In the genomic region with DNA sequence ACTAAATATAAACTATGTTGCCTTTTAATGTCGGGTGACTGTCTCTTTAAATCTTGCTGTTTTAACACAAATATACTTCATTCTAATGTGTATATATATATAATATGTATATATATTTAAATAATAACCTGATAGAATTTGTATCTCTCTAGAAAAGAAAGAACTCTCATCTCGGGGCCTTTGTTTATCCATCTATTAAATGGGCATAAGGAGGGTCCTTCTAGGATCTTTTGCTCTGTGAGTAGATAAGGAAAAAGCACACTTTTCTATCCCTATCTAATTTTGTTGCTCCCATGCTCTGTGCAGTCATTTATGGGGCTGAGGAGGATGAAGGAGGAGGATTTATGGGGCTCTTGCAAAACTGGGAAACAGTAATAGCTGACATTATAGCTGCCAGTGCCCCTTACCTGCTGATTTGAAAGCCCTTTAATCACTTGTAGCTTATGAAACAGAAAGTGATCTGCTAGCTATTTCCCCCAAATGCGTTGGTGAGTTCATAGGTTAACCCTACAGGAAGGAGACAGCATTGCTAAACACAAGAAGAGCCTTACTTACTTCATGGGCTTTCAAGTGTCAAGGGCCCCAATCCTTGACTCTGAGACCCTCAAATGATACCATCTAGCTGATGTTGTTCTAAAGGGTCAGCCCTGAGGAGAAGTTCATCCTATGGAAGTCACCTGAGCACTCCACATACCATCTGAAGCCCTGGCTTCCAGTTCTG, we compare ENCODE assay signal across 9 cellular contexts. TPM values are rescaled to one million over a fixed set of nuclear protein-coding genes. Genes with fewer than 3 reads are reported as not detected.
DNase-seq lines count a peak whose midpoint lies in the region; ATAC-seq and TF ChIP-seq lines count a peak whose summit lies in the region.
"Had no signal": no experiment of that assay in that cellular context is flagged by ENCODE, and none has a peak within 500 bp of the region (broad histone marks: within the 10 kb centered on the region; RNA-seq: fewer than 3 reads in every experiment).

No MANE protein-coding gene starts in this region.

- no peaks in the 10 kb centered on the region for H3K36me3 ChIP-seq in esophagus muscularis mucosa

- H3K27me3 ChIP-seq in esophagus muscularis mucosa, result no peaks in the 10 kb centered on the region

- ATAC-seq in GM18861 (IDR thresholded peaks at IDR 0.05; ENCODE audit: unreplicated experiment) (peak; percentile 89), GM21619 (IDR thresholded peaks at IDR 0.05; ENCODE audit: unreplicated experiment) (peak; percentile 93), HG03521 (IDR thresholded peaks at IDR 0.05; ENCODE audit: unreplicated experiment) (peak; percentile 94)

- no peak for TF ChIP-seq EP300 in esophagus muscularis mucosa (IDR thresholded peaks at IDR 0.05)

- no peak overlapping the region for H3K4me3 ChIP-seq in esophagus muscularis mucosa

- no peak overlapping the region for H3K27ac ChIP-seq in esophagus muscularis mucosa (replicated peaks in 1 of 4)

- TF ChIP-seq POLR2A in esophagus muscularis mucosa (IDR thresholded peaks at IDR 0.05; ENCODE audit: low read depth), result no peak

- H3K4me1 ChIP-seq in esophagus muscularis mucosa, result peaks cover 4 to 18% (median 9%) of the 10 kb centered on the region in 4 donors

- H3K9me3 ChIP-seq in esophagus muscularis mucosa, result no peaks in the 10 kb centered on the region

- 78% methylated on average over 3 of the region's 3 CpGs for WGBS in esophagus muscularis mucosa

- DNase-seq in esophagus muscularis mucosa (ENCODE audit: extremely low spot score) (peak; percentile 57), LoVo (ENCODE audit: low spot score) (no peak), DMS 273 treated with DMSO at 0.1 percent for 48 hours (lab: John Stamatoyannopoulos, UW) (no peak), 8988T (no peak)
- DNase-seq in stimulated activated CD4-positive, alpha-beta T cell treated with anti-CD3 and anti-CD28 coated beads, Interleukin-15, amount 100 ng/mL, for 24 hours, result no peak
- DNase-seq: NCI-H774 had no signal

- intact Hi-C loops in esophagus muscularis mucosa (cut with DNase I), result loop anchor here (5.0 kb wide), 1 partner anchor 57 kb away; no protein-coding TSS in a partner anchor

- TF ChIP-seq CTCF in esophagus muscularis mucosa (IDR thresholded peaks at IDR 0.05), result no peak

RNA-seq across cellular contexts. Expression of gene PPARGC1B, which starts 5.8 kb away (rescaled TPM):
- 10 to 100 TPM in 2 of 4 donors, 1 to 10 TPM in 2; 5.1 to 14.0 (median 9.7) TPM for total RNA-seq in esophagus muscularis mucosa
